13 cellular contexts compared by ENCODE assay signal in genomic region chr12:11771356-11771755, GRCh38.
DNase-seq lines count a peak whose midpoint lies in the region; ATAC-seq and TF ChIP-seq lines count a peak whose summit lies in the region.
"Had no signal": no experiment of that assay in that cellular context is flagged by ENCODE, and none has a peak within 500 bp of the region (broad histone marks: within the 10 kb centered on the region; RNA-seq: fewer than 3 reads in every experiment).

No MANE protein-coding gene starts in this region.

- peaks cover 33% of the 10 kb centered on the region for H3K4me1 ChIP-seq in rectal smooth muscle tissue (ENCODE audit: control insufficient read depth, insufficient read depth, low read length)
- no peaks in the 10 kb centered on the region for H3K4me1 ChIP-seq in foreskin keratinocyte

- no peak for DNase-seq in activated CD8-positive, alpha-beta memory T cell treated with anti-CD3 and anti-CD28 coated beads, Interleukin-2, amount 10 ng/mL, durations not matched to agents 7 days and 5 days
- no peak for DNase-seq in activated CD8-positive, alpha-beta memory T cell treated with anti-CD3 and anti-CD28 coated beads, Interleukin-2, amount 50 U/mL, for 4 hours
- peak; percentile 22 for DNase-seq in LHCN-M2 (ENCODE audit: low read depth)
- DNase-seq in central memory CD4-positive, alpha-beta T cell, result peak; percentile 21
- DNase-seq in AG08395 (ENCODE audit: low spot score), result no peak
- no peak for DNase-seq in foreskin keratinocyte
- DNase-seq in effector memory CD8-positive, alpha-beta T cell, result no peak
- DNase-seq: Karpas-422, left colon, NCI-H774 had no signal

- H3K27ac ChIP-seq in rectal smooth muscle tissue (ENCODE audit: low read depth, low read length) (peak overlapping the region; percentile 22), foreskin keratinocyte (no peak overlapping the region)
- H3K27ac ChIP-seq: BLaER1, epithelial cell of prostate had no signal

- peaks cover 37% of the 10 kb centered on the region for H3K4me1 Mint-ChIP-seq in activated CD8-positive, alpha-beta memory T cell treated with anti-CD3 and anti-CD28 coated beads, Interleukin-2, amount 10 ng/mL, durations not matched to agents 7 days and 5 days
- H3K4me1 Mint-ChIP-seq in effector memory CD8-positive, alpha-beta T cell (ENCODE audit: low read depth in 2 of 2), result peaks cover 19 to 34% of the 10 kb centered on the region in 2 donors

- H3K4me3 ChIP-seq in rectal smooth muscle tissue (ENCODE audit: low read length), result no peak overlapping the region
- H3K4me3 ChIP-seq: BLaER1 had no signal

- no peak overlapping the region for H3K27ac Mint-ChIP-seq in activated CD8-positive, alpha-beta memory T cell treated with anti-CD3 and anti-CD28 coated beads, Interleukin-2, amount 10 ng/mL, durations not matched to agents 7 days and 5 days
- H3K27ac Mint-ChIP-seq in effector memory CD8-positive, alpha-beta T cell, result peak overlapping the region in 1 of 2 donors; percentile 42

- no peak overlapping the region for H3K4me3 Mint-ChIP-seq in activated CD8-positive, alpha-beta memory T cell treated with anti-CD3 and anti-CD28 coated beads, Interleukin-2, amount 10 ng/mL, durations not matched to agents 7 days and 5 days
- no peak overlapping the region for H3K4me3 Mint-ChIP-seq in effector memory CD8-positive, alpha-beta T cell

- ATAC-seq in activated CD8-positive, alpha-beta memory T cell treated with anti-CD3 and anti-CD28 coated beads, Interleukin-2, amount 10 ng/mL, durations not matched to agents 7 days and 5 days, result peak; percentile 42
- no peak for ATAC-seq in foreskin keratinocyte
- ATAC-seq in effector memory CD8-positive, alpha-beta T cell (replicated peaks), result no peak
- ATAC-seq: left colon had no signal

- peaks cover 24% of the 10 kb centered on the region for H3K36me3 Mint-ChIP-seq in activated CD8-positive, alpha-beta memory T cell treated with anti-CD3 and anti-CD28 coated beads, Interleukin-2, amount 10 ng/mL, durations not matched to agents 7 days and 5 days
- H3K36me3 Mint-ChIP-seq in effector memory CD8-positive, alpha-beta T cell (ENCODE audit: insufficient read depth), result peaks cover 5% of the 10 kb centered on the region

- no peaks in the 10 kb centered on the region for H3K9me3 Mint-ChIP-seq in activated CD8-positive, alpha-beta memory T cell treated with anti-CD3 and anti-CD28 coated beads, Interleukin-2, amount 10 ng/mL, durations not matched to agents 7 days and 5 days (ENCODE audit: low read depth)
- no peaks in the 10 kb centered on the region for H3K9me3 Mint-ChIP-seq in effector memory CD8-positive, alpha-beta T cell

- CTCF ChIA-PET in activated CD8-positive, alpha-beta memory T cell treated with anti-CD3 and anti-CD28 coated beads, Interleukin-2, amount 10 ng/mL, durations not matched to agents 7 days and 5 days (lab: Charles Lee), result no interaction called here

- H3K27me3 ChIP-seq in rectal smooth muscle tissue (ENCODE audit: control insufficient read depth, insufficient read depth, low read length) (no peaks in the 10 kb centered on the region), foreskin keratinocyte (no peaks in the 10 kb centered on the region)
- H3K27me3 ChIP-seq: BLaER1 had no signal

- no peak for TF ChIP-seq CTCF in foreskin keratinocyte (conservative IDR thresholded peaks at IDR 0.05)

- no peaks in the 10 kb centered on the region for H3K36me3 ChIP-seq in rectal smooth muscle tissue (ENCODE audit: control insufficient read depth, insufficient read depth, low read length)

- no peak overlapping the region for H3K9ac ChIP-seq in rectal smooth muscle tissue (ENCODE audit: low read length)
- H3K9ac ChIP-seq: BLaER1 had no signal

- no peaks in the 10 kb centered on the region for H3K27me3 Mint-ChIP-seq in activated CD8-positive, alpha-beta memory T cell treated with anti-CD3 and anti-CD28 coated beads, Interleukin-2, amount 10 ng/mL, durations not matched to agents 7 days and 5 days
- H3K27me3 Mint-ChIP-seq in effector memory CD8-positive, alpha-beta T cell, result no peaks in the 10 kb centered on the region

Comparison
In these comparisons a context has a peak if more than half of its experiments do, and no peak if none do; other contexts are left out.
1. DNase-seq: peak in LHCN-M2 (single experiment) and central memory CD4-positive, alpha-beta T cell (single experiment); none in activated CD8-positive, alpha-beta memory T cell treated with anti-CD3 and anti-CD28 coated beads, Interleukin-2, amount 10 ng/mL, durations not matched to agents 7 days and 5 days (single experiment), activated CD8-positive, alpha-beta memory T cell treated with anti-CD3 and anti-CD28 coated beads, Interleukin-2, amount 50 U/mL, for 4 hours (single experiment), AG08395 (single experiment), foreskin keratinocyte (0 of 2) and effector memory CD8-positive, alpha-beta T cell (0 of 3).